Comparison of ENCODE assay signal across 9 cellular contexts in the genomic region with DNA sequence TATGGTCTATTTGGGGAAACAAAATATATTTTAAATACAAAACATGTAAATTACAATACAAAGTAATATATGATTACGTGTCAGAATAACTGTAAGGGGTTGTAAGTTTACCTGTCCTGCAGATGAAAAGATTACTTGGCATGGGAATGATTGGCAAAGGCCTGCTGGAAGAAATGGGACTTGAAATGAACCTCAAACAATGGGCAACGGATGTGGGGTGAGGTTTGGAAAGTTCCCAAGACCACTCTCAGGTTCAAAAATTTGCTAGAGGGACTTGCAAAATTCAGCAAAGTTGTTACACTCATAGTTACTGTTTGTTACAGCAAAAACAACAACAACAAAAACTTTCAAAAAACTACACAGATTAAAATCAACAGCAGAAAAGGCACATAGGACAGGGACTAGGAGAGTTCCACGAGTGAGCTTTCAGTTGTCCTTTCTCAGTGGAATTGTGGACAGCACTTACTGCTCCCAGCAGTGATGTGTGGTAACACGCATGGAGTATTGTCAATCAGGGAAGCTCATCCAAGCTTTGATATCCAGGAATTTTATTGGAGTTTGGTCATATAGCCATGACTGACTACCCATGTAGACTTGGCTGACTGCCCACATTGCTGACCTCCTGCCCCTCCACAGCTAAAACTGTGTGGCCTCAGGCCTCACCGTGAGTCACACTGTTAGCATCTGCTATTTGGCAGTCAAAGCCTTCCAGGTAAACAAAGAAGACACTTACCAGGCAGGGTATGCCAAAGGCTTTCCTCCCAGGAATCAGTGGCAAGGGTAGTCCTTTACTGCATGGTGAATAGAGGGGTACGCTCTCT. TPM values are rescaled to one million over a fixed set of nuclear protein-coding genes. Genes with fewer than 3 reads are reported as not detected.
DNase-seq lines count a peak whose midpoint lies in the region; ATAC-seq and TF ChIP-seq lines count a peak whose summit lies in the region.
"Had no signal": no experiment of that assay in that cellular context is flagged by ENCODE, and none has a peak within 500 bp of the region (broad histone marks: within the 10 kb centered on the region; RNA-seq: fewer than 3 reads in every experiment).

No MANE protein-coding gene starts in this region.

- peak; percentile 45 for DNase-seq in BJ (ENCODE audit: low read depth)
- DNase-seq in LHCN-M2 (ENCODE audit: low read depth): peak; percentile 85
- peak; percentile 68 to 81 for DNase-seq in breast epithelium (ENCODE audit: low spot score in 2 of 2)
- peak; percentile 58 for DNase-seq in lung (ENCODE audit: low spot score)
- DNase-seq in GF-D8 (lab: John Stamatoyannopoulos, UW): no peak
- no peak for DNase-seq in activated naive CD4-positive, alpha-beta T cell treated with anti-CD3 and anti-CD28 coated beads for 36 hours
- DNase-seq in UCSD-AML1 (lab: John Stamatoyannopoulos, UW; ENCODE audit: unreplicated experiment): no peak

- POLR2A ChIA-PET in BJ (lab: Charles Lee): no interaction called here

- no peaks in the 10 kb centered on the region for H3K9me3 ChIP-seq in breast epithelium
- H3K9me3 ChIP-seq in lung (ENCODE audit: control insufficient read depth in 2 of 2, insufficient read depth in 1 of 2, low read length in 1 of 2): no peaks in the 10 kb centered on the region

- H3K4me1 ChIP-seq in breast epithelium (peaks cover 0 to 9% of the 10 kb centered on the region in 2 donors), lung (ENCODE audit: control insufficient read depth in 2 of 2, insufficient read depth in 2 of 2, low read length in 2 of 2) (peaks cover 0 to 2% of the 10 kb centered on the region in 2 donors)

- CTCF ChIA-PET in BJ (lab: Yijun Ruan, JAX): interaction anchor here (1.0 kb wide), 1 partner anchor 188 kb away, joined by 4 read pairs; no protein-coding TSS in a partner anchor
- CTCF ChIA-PET in activated naive CD4-positive, alpha-beta T cell treated with anti-CD3 and anti-CD28 coated beads for 36 hours (lab: Charles Lee): interaction anchor here (0.5 to 0.7 kb wide), 2 partner anchors 9 to 32 kb away, joined by 3 read pairs; no protein-coding TSS in a partner anchor

- no peaks in the 10 kb centered on the region for H3K27me3 Mint-ChIP-seq in activated naive CD4-positive, alpha-beta T cell treated with anti-CD3 and anti-CD28 coated beads for 36 hours (ENCODE audit: low read depth)

- TF ChIP-seq POLR2A in breast epithelium (IDR thresholded peaks at IDR 0.05): no peak

- 70 to 73% methylated on average over 6 of the region's 6 CpGs for WGBS in lung, 2 donors

- no peak overlapping the region for H3K27ac Mint-ChIP-seq in activated naive CD4-positive, alpha-beta T cell treated with anti-CD3 and anti-CD28 coated beads for 36 hours

- ATAC-seq in lung (ENCODE audit: insufficient read depth, low FRiP score) (peak; percentile 69), GM18867 (IDR thresholded peaks at IDR 0.05; ENCODE audit: unreplicated experiment) (no peak)

- H3K27me3 ChIP-seq in BJ (ENCODE audit: control insufficient read depth, insufficient read depth, low read length) (no peaks in the 10 kb centered on the region), breast epithelium (no peaks in the 10 kb centered on the region), lung (ENCODE audit: control insufficient read depth, insufficient read depth) (no peaks in the 10 kb centered on the region)

- H3K4me1 Mint-ChIP-seq in activated naive CD4-positive, alpha-beta T cell treated with anti-CD3 and anti-CD28 coated beads for 36 hours (ENCODE audit: low read depth): peaks cover 11% of the 10 kb centered on the region

- H3K4me3 ChIP-seq in BJ (ENCODE audit: low read depth, low read length): no peak overlapping the region
- no peak overlapping the region for H3K4me3 ChIP-seq in breast epithelium
- H3K4me3 ChIP-seq in lung: no peak overlapping the region

- intact Hi-C loops in breast epithelium (cut with DNase I; ENCODE audit: low total_unique reads): no loop called here
- intact Hi-C loops in activated naive CD4-positive, alpha-beta T cell treated with anti-CD3 and anti-CD28 coated beads for 36 hours (cut with micrococcal nuclease): no loop called here

- H3K4me3 Mint-ChIP-seq in activated naive CD4-positive, alpha-beta T cell treated with anti-CD3 and anti-CD28 coated beads for 36 hours: no peak overlapping the region

- H3K36me3 ChIP-seq in BJ (ENCODE audit: control insufficient read depth, insufficient read depth, low read length) (no peaks in the 10 kb centered on the region), breast epithelium (no peaks in the 10 kb centered on the region), lung (ENCODE audit: control insufficient read depth in 2 of 2, insufficient read depth in 2 of 2, low read length in 2 of 2) (peaks cover 0 to under 1% of the 10 kb centered on the region in 2 donors)

- H3K27ac ChIP-seq in breast epithelium (peak overlapping the region; percentile 23 to 60), lung (ENCODE audit: low read depth in 1 of 2, low read length in 1 of 2) (no peak overlapping the region)
- H3K27ac ChIP-seq: HL-60 had no signal

- no peak for TF ChIP-seq CTCF in BJ (IDR thresholded peaks at IDR 0.05; ENCODE audit: insufficient read depth, low read depth, low read length)
- TF ChIP-seq CTCF in breast epithelium (IDR thresholded peaks at IDR 0.05): no peak
- TF ChIP-seq CTCF in lung (IDR thresholded peaks at IDR 0.05; ENCODE audit: control extremely low read depth, extremely low read depth): no peak

- H3K36me3 Mint-ChIP-seq in activated naive CD4-positive, alpha-beta T cell treated with anti-CD3 and anti-CD28 coated beads for 36 hours (ENCODE audit: low read depth): peaks cover 3% of the 10 kb centered on the region

- H3K9me3 Mint-ChIP-seq in activated naive CD4-positive, alpha-beta T cell treated with anti-CD3 and anti-CD28 coated beads for 36 hours: no peaks in the 10 kb centered on the region

RNA-seq across cellular contexts. Expression of gene EXOC6, which starts 43.8 kb away (rescaled TPM):
- polyA plus RNA-seq in BJ (2011; rRNA removed) (9.6 and 23.8 TPM in 2 replicates), lung (1 to 10 TPM; 8.6 to 9.4 TPM)
- polyA minus RNA-seq in BJ (2011; rRNA and poly(A)+ RNA removed): 13.7 and 26.6 TPM in 2 replicates
- total RNA-seq in LHCN-M2 (2014; rRNA removed) (1.9 and 4.3 TPM in 2 replicates), breast epithelium (10 to 100 TPM in 2 of 3 donors, 1 to 10 TPM in 1; 7.0 to 26.1 (median 16.1) TPM), lung (10 to 100 TPM; 14.5 to 40.1 TPM)
- 2.0 TPM for polyA plus RNA-seq in LHCN-M2 (2012)
- total RNA-seq in activated naive CD4-positive, alpha-beta T cell treated with anti-CD3 and anti-CD28 coated beads for 36 hours: 1 to 10 TPM; 7.6 to 9.3 TPM

Comparison
In these comparisons a context has a peak if more than half of its experiments do, and no peak if none do; other contexts are left out.
1. DNase-seq: peak in BJ (single experiment), LHCN-M2 (single experiment), breast epithelium (2 of 2) and lung (single experiment); none in GF-D8 (single experiment), activated naive CD4-positive, alpha-beta T cell treated with anti-CD3 and anti-CD28 coated beads for 36 hours (single experiment) and UCSD-AML1 (single experiment).
2. H3K27ac ChIP-seq: peak in breast epithelium (2 of 2); none in lung (0 of 2).